8 cellular contexts compared by ENCODE assay signal in the genomic region with DNA sequence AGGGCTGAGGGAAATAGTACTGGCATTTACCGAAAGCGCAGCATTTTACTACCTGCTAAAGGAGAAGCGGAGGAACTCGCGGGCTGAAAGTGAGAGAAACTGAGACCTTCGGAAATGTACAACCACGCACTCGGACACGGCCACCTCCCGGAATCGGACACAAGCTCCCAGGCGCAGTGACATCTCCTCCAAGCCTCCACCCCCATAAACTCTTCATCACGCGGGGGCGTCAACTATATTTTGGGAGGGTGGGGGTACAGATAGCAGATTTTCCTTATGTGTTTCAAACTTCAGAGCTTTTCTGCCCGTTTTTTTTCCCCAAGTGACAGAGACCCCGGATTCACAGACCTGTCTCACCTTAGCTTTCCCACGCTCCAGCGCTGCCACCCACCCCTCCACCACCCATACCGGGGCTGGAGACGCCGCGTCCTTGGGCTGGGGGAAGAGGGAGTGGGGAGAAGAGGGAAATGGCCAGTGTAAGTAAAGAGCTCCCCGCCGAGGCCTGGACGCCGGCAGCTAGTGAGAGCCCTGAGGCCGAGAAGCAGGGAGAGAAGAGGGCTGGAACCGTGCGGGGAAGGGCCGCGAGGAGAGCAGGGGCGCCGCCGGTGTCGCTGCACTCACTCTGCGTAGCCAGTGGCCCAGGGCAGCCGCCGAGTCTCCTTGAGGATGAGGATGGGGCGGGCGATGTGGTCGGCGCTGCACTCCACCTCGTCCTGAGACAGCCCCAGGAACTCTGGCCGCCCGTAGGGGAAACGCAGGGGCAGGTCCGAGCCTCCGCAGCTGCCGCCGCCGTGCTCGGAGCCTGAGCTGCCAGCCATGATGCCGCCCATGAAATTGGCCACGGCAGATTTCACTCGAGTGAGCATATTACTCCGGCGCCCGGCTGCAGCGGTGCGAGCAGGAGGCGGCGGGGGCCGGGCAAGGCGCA. TPM values are rescaled to one million over a fixed set of nuclear protein-coding genes. Genes with fewer than 3 reads are reported as not detected.
DNase-seq lines count a peak whose midpoint lies in the region; ATAC-seq and TF ChIP-seq lines count a peak whose summit lies in the region.

No MANE protein-coding gene starts in this region.

- H3K9me3 ChIP-seq in smooth muscle cell (replicated peaks; ENCODE audit: low read depth) = no peaks in the 10 kb centered on the region

- WGBS in smooth muscle cell (ENCODE audit: low lambda C conversion rate) = under 1% methylated on average over 61 of the region's 65 CpGs

- H3K27ac ChIP-seq in smooth muscle cell (ENCODE audit: low read depth) = no peak overlapping the region

- in situ Hi-C loops in T47D (cut with HindIII; ENCODE audit: low pct_unique_long_range_greater_than_20kb, low sequenced_read_pairs) = no loop called here

- no peaks in the 10 kb centered on the region for H4K20me1 ChIP-seq in smooth muscle cell (ENCODE audit: low read depth)

- H3K9ac ChIP-seq in smooth muscle cell (ENCODE audit: low read depth) = no peak overlapping the region

- no peaks in the 10 kb centered on the region for H3F3A ChIP-seq in smooth muscle cell (ENCODE audit: low read depth)

- peaks cover 71% of the 10 kb centered on the region for H3K27me3 ChIP-seq in smooth muscle cell (ENCODE audit: low read depth)

- H2AFZ ChIP-seq in smooth muscle cell (ENCODE audit: low read depth) = peak overlapping the region; percentile 78

- H3K79me2 ChIP-seq in smooth muscle cell (ENCODE audit: low read depth) = no peaks in the 10 kb centered on the region

- H3K4me3 ChIP-seq in smooth muscle cell = peak overlapping the region; percentile 77

- H3K36me3 ChIP-seq in smooth muscle cell (ENCODE audit: low read depth) = no peaks in the 10 kb centered on the region

- peak overlapping the region; percentile 93 for H3K4me2 ChIP-seq in smooth muscle cell

- peak; percentile 27 for DNase-seq in CD1c-positive myeloid dendritic cell (ENCODE audit: extremely low spot score)
- peak; percentile 48 for DNase-seq in NOMO-1 treated with DMSO at 0.1 percent for 48 hours (lab: John Stamatoyannopoulos, UW; ENCODE audit: unreplicated experiment)
- DNase-seq in T47D (ENCODE audit: low read depth in 1 of 2, low spot score in 1 of 2) = peak; percentile 24 to 42
- peak; percentile 37 for DNase-seq in iris pigment epithelial cell (ENCODE audit: low read depth)
- no peak for DNase-seq in smooth muscle cell (lab: John Stamatoyannopoulos, UW; ENCODE audit: unreplicated experiment)
- DNase-seq in H4 (ENCODE audit: low spot score) = no peak

- no peak for TF ChIP-seq CTCF in smooth muscle cell (IDR thresholded peaks at IDR 0.05; ENCODE audit: borderline replicate concordance, insufficient read depth, poor library complexity, severe bottlenecking)

- peak; percentile 36 for ATAC-seq in GM18858 (IDR thresholded peaks at IDR 0.05; ENCODE audit: unreplicated experiment)
- peak; percentile 47 for ATAC-seq in HG03066 (IDR thresholded peaks at IDR 0.05; ENCODE audit: low read depth, unreplicated experiment)

- peaks cover 8% of the 10 kb centered on the region for H3K4me1 ChIP-seq in smooth muscle cell (ENCODE audit: low read depth)

RNA-seq across cellular contexts. Expression of gene PPM1H, which starts 0.8 kb away (rescaled TPM):
- total RNA-seq in smooth muscle cell = 3.6 and 4.4 TPM in 2 replicates
- polyA plus RNA-seq in smooth muscle cell = 0.56 and 3.9 TPM in 2 replicates
- total RNA-seq in H4 (2014; rRNA removed; shearing (Covaris generic)) = 2.9 and 3.7 TPM in 2 replicates

Comparison
In these comparisons a context has a peak if more than half of its experiments do, and no peak if none do; other contexts are left out.
1. DNase-seq: peak in CD1c-positive myeloid dendritic cell (single experiment), NOMO-1 treated with DMSO at 0.1 percent for 48 hours (single experiment), T47D (2 of 2) and iris pigment epithelial cell (single experiment); none in smooth muscle cell (single experiment) and H4 (single experiment).